In genomic region chr5:101534486-101535110, GRCh38 we compare ENCODE assay signal across 21 cellular contexts.
DNase-seq lines count a peak whose midpoint lies in the region; ATAC-seq, FAIRE-seq and TF ChIP-seq lines count a peak whose summit lies in the region.
"Had no signal": no experiment of that assay in that cellular context is flagged by ENCODE, and none has a peak within 500 bp of the region (broad histone marks: within the 10 kb centered on the region; RNA-seq: fewer than 3 reads in every experiment).

No MANE protein-coding gene starts in this region.

- no peaks in the 10 kb centered on the region for H3K36me3 Mint-ChIP-seq in neural progenitor cell

- no peaks in the 10 kb centered on the region for H3K9me2 ChIP-seq in MM.1S (replicated peaks; ENCODE audit: insufficient read depth, low read length)

- no peak for DNase-seq in BE2C
- DNase-seq in IMR-90: peak; percentile 14
- peak; percentile 6 to 36 for DNase-seq in fibroblast of lung (ENCODE audit: low read depth in 2 of 2)
- DNase-seq in neural progenitor cell (ENCODE audit: low spot score): peak; percentile 32
- DNase-seq in MM.1S: no peak
- no peak for DNase-seq in GM19240 (ENCODE audit: insufficient read length, low spot score)
- no peak for DNase-seq in HTR-8/SVneo (ENCODE audit: insufficient read length, low spot score)
- DNase-seq in NCI-H1436 (lab: John Stamatoyannopoulos, UW): no peak
- DNase-seq: C1 segment of cervical spinal cord, DMS79, KG1, NCI-H1048, NCI-H146, NCI-H2029 treated with DMSO at 0.1 percent for 48 hours, NCI-H2171, NCI-H446 treated with DMSO at 0.1 percent for 48 hours, NCI-H69, Peyer's patch, SW 1271 had no signal

- H3K27me3 Mint-ChIP-seq in neural progenitor cell (ENCODE audit: insufficient read depth, low read depth): no peaks in the 10 kb centered on the region

- no peak for ATAC-seq in IMR-90 (ENCODE audit: low read depth)

- H4K20me1 ChIP-seq in IMR-90 (ENCODE audit: insufficient read depth, low read length) (no peaks in the 10 kb centered on the region), fibroblast of lung (ENCODE audit: control insufficient read depth, extremely low read depth, insufficient read depth, low read length) (no peaks in the 10 kb centered on the region), neural progenitor cell (ENCODE audit: low read depth) (no peaks in the 10 kb centered on the region), MM.1S (ENCODE audit: insufficient read depth, low read length) (no peaks in the 10 kb centered on the region)

- H3K79me2 ChIP-seq in fibroblast of lung (ENCODE audit: control insufficient read depth, insufficient read depth, low read length) (no peaks in the 10 kb centered on the region), neural progenitor cell (ENCODE audit: low read depth) (no peaks in the 10 kb centered on the region), MM.1S (ENCODE audit: low read length) (no peaks in the 10 kb centered on the region)

- H3K4me1 ChIP-seq in BE2C: no peaks in the 10 kb centered on the region; the same call in 1 of the 2 replicates
- no peaks in the 10 kb centered on the region for H3K4me1 ChIP-seq in IMR-90 (ENCODE audit: control insufficient read depth, insufficient read depth, low read length)
- no peaks in the 10 kb centered on the region for H3K4me1 ChIP-seq in fibroblast of lung (ENCODE audit: control insufficient read depth, extremely low read depth, insufficient read depth, low read length)
- H3K4me1 ChIP-seq in neural progenitor cell: no peaks in the 10 kb centered on the region
- no peaks in the 10 kb centered on the region for H3K4me1 ChIP-seq in MM.1S (ENCODE audit: low read length)
- H3K4me1 ChIP-seq: HAP-1, Peyer's patch had no signal

- H3K9me3 Mint-ChIP-seq in neural progenitor cell: no peaks in the 10 kb centered on the region

- H3K9me3 ChIP-seq in BE2C (no peaks in the 10 kb centered on the region), IMR-90 (ENCODE audit: control insufficient read depth, insufficient read depth, low read length) (no peaks in the 10 kb centered on the region; the same call in 1 of the 2 replicates), fibroblast of lung (ENCODE audit: control insufficient read depth, insufficient read depth, low read depth, low read length) (no peaks in the 10 kb centered on the region), neural progenitor cell (ENCODE audit: low read depth) (no peaks in the 10 kb centered on the region), MM.1S (replicated peaks; ENCODE audit: insufficient read depth, low read length) (no peaks in the 10 kb centered on the region)
- H3K9me3 ChIP-seq: HAP-1, Peyer's patch had no signal

- no peaks in the 10 kb centered on the region for H3K4me1 Mint-ChIP-seq in neural progenitor cell

- H3K4me3 ChIP-seq in BE2C (ENCODE audit: low read depth, low read length) (no peak overlapping the region), IMR-90 (ENCODE audit: insufficient read depth, low read depth, low read length) (no peak overlapping the region), fibroblast of lung (replicated peaks in 1 of 4; ENCODE audit: control extremely low read depth in 1 of 4, insufficient read depth in 1 of 4, low read depth in 3 of 4, low read length in 4 of 4) (no peak overlapping the region), neural progenitor cell (no peak overlapping the region), MM.1S (ENCODE audit: low read length) (no peak overlapping the region)
- H3K4me3 ChIP-seq: HAP-1, Peyer's patch had no signal

- TF ChIP-seq CTCF in BE2C (IDR thresholded peaks at IDR 0.05; ENCODE audit: low read depth, low read length) (peak; percentile 39), IMR-90 (conservative IDR thresholded peaks at IDR 0.05; ENCODE audit: low read depth, low read length) (no peak), fibroblast of lung (conservative IDR thresholded peaks at IDR 0.05 in 1 of 2, IDR thresholded peaks at IDR 0.05 in 1 of 2; ENCODE audit: low read depth in 1 of 2, low read length in 2 of 2) (no peak), neural progenitor cell (IDR thresholded peaks at IDR 0.05) (peak; percentile 45), MM.1S (IDR thresholded peaks at IDR 0.05; ENCODE audit: low read length) (no peak)

- no peaks in the 10 kb centered on the region for H3K79me1 ChIP-seq in IMR-90 (ENCODE audit: low read depth in 1 of 2, low read length in 2 of 2)

- H3K36me3 ChIP-seq in BE2C (no peaks in the 10 kb centered on the region), IMR-90 (ENCODE audit: control insufficient read depth, insufficient read depth, low read length) (no peaks in the 10 kb centered on the region), fibroblast of lung (ENCODE audit: control insufficient read depth, insufficient read depth, low read length) (no peaks in the 10 kb centered on the region), neural progenitor cell (no peaks in the 10 kb centered on the region), MM.1S (replicated peaks; ENCODE audit: insufficient read depth, low read length) (no peaks in the 10 kb centered on the region)
- H3K36me3 ChIP-seq: HAP-1, Peyer's patch had no signal

- H3K9ac ChIP-seq in IMR-90 (ENCODE audit: low read depth, low read length): no peak overlapping the region
- H3K9ac ChIP-seq in fibroblast of lung (ENCODE audit: insufficient read depth, low read length): no peak overlapping the region
- H3K9ac ChIP-seq in neural progenitor cell: no peak overlapping the region
- H3K9ac ChIP-seq in MM.1S (ENCODE audit: low read length): no peak overlapping the region

- no peak overlapping the region for H2AFZ ChIP-seq in IMR-90 (replicated peaks; ENCODE audit: low read length, poor library complexity)
- H2AFZ ChIP-seq in fibroblast of lung (ENCODE audit: low read length): no peak overlapping the region
- H2AFZ ChIP-seq in neural progenitor cell (replicated peaks): peak overlapping the region; percentile 79
- H2AFZ ChIP-seq in MM.1S (ENCODE audit: low read length): no peak overlapping the region

- no peak overlapping the region for H2BK20ac ChIP-seq in IMR-90 (ENCODE audit: low read depth, low read length)

- H3K9me1 ChIP-seq in IMR-90 (ENCODE audit: insufficient read depth, low read length): no peaks in the 10 kb centered on the region

- H3K4ac ChIP-seq in IMR-90 (ENCODE audit: low read depth, low read length): no peak overlapping the region

- WGBS in IMR-90 (ENCODE audit: extremely low coverage in 2 of 2, insufficient read length in 1 of 2), 2 experiments: no CpG with 5 or more reads among the region's 6 CpGs

- no peak overlapping the region for H2AK5ac ChIP-seq in IMR-90 (ENCODE audit: low read depth, low read length)

- no peaks in the 10 kb centered on the region for H3K27me3 ChIP-seq in BE2C
- H3K27me3 ChIP-seq in IMR-90 (ENCODE audit: control insufficient read depth, insufficient read depth, low read length): no peaks in the 10 kb centered on the region
- H3K27me3 ChIP-seq in fibroblast of lung (ENCODE audit: control insufficient read depth, insufficient read depth, low read length): no peaks in the 10 kb centered on the region
- H3K27me3 ChIP-seq in neural progenitor cell: no peaks in the 10 kb centered on the region
- H3K27me3 ChIP-seq in MM.1S (replicated peaks; ENCODE audit: insufficient read depth, low read length): no peaks in the 10 kb centered on the region
- H3K27me3 ChIP-seq: Peyer's patch had no signal

- H3K4me2 ChIP-seq in IMR-90 (ENCODE audit: low read depth, low read length) (no peak overlapping the region), fibroblast of lung (ENCODE audit: extremely low read depth, insufficient read depth, low read length) (no peak overlapping the region), neural progenitor cell (no peak overlapping the region), MM.1S (ENCODE audit: low read depth, low read length) (no peak overlapping the region)

- H4K91ac ChIP-seq in IMR-90 (ENCODE audit: insufficient read depth, low read depth, low read length): no peak overlapping the region

- no TSS peak for BruUV-seq in IMR-90 (replicated peaks; lab: Mats Ljungman, UMichigan)

- intact Hi-C loops in IMR-90 (cut with micrococcal nuclease): no loop called here

- no peak overlapping the region for H2BK5ac ChIP-seq in IMR-90 (ENCODE audit: low read depth, low read length, poor library complexity, severe bottlenecking)

- H4K8ac ChIP-seq in IMR-90 (ENCODE audit: low read depth in 2 of 2, low read length in 2 of 2): no peak overlapping the region

- dilution Hi-C loops in IMR-90 (cut with HindIII; ENCODE audit: low sequenced_read_pairs, unreplicated experiment): no loop called here

- no peak overlapping the region for H3K14ac ChIP-seq in IMR-90 (replicated peaks; ENCODE audit: low read depth, low read length)

- H2BK120ac ChIP-seq in IMR-90 (ENCODE audit: low read depth, low read length): no peak overlapping the region

- no peak overlapping the region for H2AK9ac ChIP-seq in IMR-90 (replicated peaks; ENCODE audit: low read depth, low read length, poor library complexity)

- CTCF ChIA-PET in IMR-90 (lab: Yijun Ruan, JAX): no interaction called here

- no peak overlapping the region for H3K27ac Mint-ChIP-seq in neural progenitor cell

- no peak overlapping the region for H3K18ac ChIP-seq in IMR-90 (ENCODE audit: low read depth, low read length)

- H3K23ac ChIP-seq in IMR-90 (ENCODE audit: low read depth, low read length): no peak overlapping the region

- POLR2A ChIA-PET in IMR-90 (lab: Charles Lee; ENCODE audit: unreplicated experiment): no interaction called here

- H3K56ac ChIP-seq in IMR-90 (ENCODE audit: extremely low read depth, insufficient read depth, low read length): no peak overlapping the region

- no peak overlapping the region for H4K5ac ChIP-seq in IMR-90 (ENCODE audit: low read depth, low read length)

- H2BK15ac ChIP-seq in IMR-90 (ENCODE audit: low read depth, low read length): no peak overlapping the region

- H3K4me3 Mint-ChIP-seq in neural progenitor cell: no peak overlapping the region

- no peak for FAIRE-seq in HTR-8/SVneo (lab: Jason Lieb, UNC)
- FAIRE-seq: A204.1 had no signal

- no peak for TF ChIP-seq POLR2A in IMR-90 (IDR thresholded peaks at IDR 0.05; ENCODE audit: low read depth, low read length)

- H3K27ac ChIP-seq in IMR-90 (ENCODE audit: insufficient read depth, low read length) (no peak overlapping the region), fibroblast of lung (ENCODE audit: insufficient read depth, low read length) (no peak overlapping the region), neural progenitor cell (no peak overlapping the region), MM.1S (ENCODE audit: low read length) (no peak overlapping the region)
- H3K27ac ChIP-seq: Peyer's patch had no signal

- no peak for TF ChIP-seq RAD21 in IMR-90 (IDR thresholded peaks at IDR 0.05; ENCODE audit: low read length)

- in situ Hi-C loops in IMR-90 (cut with MboI; ENCODE audit: low sequenced_read_pairs): no loop called here

- H3F3A ChIP-seq in neural progenitor cell (ENCODE audit: low read depth) (no peaks in the 10 kb centered on the region), MM.1S (ENCODE audit: insufficient read depth, low read length) (no peaks in the 10 kb centered on the region)

TF ChIP-seq in IMR-90, 13 proteins besides CTCF, POLR2A, EP300 and RAD21 (continues in another document):
- no peak for TF ChIP-seq NFE2L2 (IDR thresholded peaks at IDR 0.05; ENCODE audit: low read depth, low read length)
- TF ChIP-seq MXI1 (IDR thresholded peaks at IDR 0.05; ENCODE audit: borderline replicate concordance, low read depth, low read length): no peak

Comparison
In these comparisons a context has a peak if more than half of its experiments do, and no peak if none do; other contexts are left out.
1. DNase-seq: peak in IMR-90 (single experiment), fibroblast of lung (2 of 2) and neural progenitor cell (single experiment); none in BE2C (single experiment), MM.1S (single experiment), GM19240 (single experiment), HTR-8/SVneo (single experiment) and NCI-H1436 (single experiment).
2. CTCF ChIP-seq: peak in BE2C (single experiment) and neural progenitor cell (single experiment); none in IMR-90 (single experiment), fibroblast of lung (0 of 2) and MM.1S (single experiment).